In the genomic region with DNA sequence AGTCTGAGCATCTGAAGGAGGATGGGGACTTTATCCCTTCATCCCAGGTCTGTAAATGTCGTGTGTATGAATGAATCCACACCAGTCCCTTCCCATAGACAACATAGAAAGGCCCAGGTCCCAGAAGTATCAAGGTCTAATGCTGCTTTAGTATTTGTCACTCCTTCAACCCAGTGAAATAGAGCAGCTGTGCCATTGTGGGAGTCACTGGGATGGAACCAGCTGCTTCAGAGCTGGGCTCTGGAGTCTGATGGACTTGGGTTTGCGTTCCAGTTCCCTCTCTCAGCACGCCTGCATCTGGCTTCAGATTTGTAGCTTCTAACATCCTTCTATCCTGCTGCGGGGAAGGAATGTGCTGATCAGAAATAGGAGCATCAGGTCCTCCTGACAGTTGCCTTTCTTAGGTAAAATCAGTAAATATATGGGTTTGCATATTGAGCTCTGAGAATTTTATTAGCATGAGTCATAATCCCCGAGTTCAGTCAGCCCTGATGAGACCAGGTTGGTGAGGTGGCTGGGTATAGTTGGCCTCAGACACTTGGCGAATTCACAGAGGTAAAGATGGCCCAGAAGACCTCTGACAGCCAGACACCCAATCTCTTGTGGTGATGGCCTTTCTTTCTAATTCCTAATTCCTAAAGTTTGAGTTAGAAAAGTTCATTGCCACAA, we compare ENCODE assay signal across 1 cellular context.
TF ChIP-seq lines count a peak whose summit lies in the region.

No MANE protein-coding gene starts in this region.

TF ChIP-seq in IMR-90, 13 proteins besides CTCF, POLR2A, EP300 and RAD21:
- TF ChIP-seq MAFK (IDR thresholded peaks at IDR 0.05; ENCODE audit: low read depth, low read length): no peak
